1 cellular context compared by ENCODE assay signal in genomic region chr9:133154097-133154989, GRCh38.
TF ChIP-seq lines count a peak whose summit lies in the region.

No MANE protein-coding gene starts in this region.

TF ChIP-seq in K562, 482 proteins besides CTCF, POLR2A, EP300 and RAD21 (continued from another document):
- TF ChIP-seq PKNOX1 (IDR thresholded peaks at IDR 0.05) (peak; percentile 50; the same call in 1 of the 2 replicates), RAD51 (IDR thresholded peaks at IDR 0.05; ENCODE audit: borderline replicate concordance, low read depth) (peak; percentile 66; the same call in 1 of the 2 replicates), GTF2F1 (IDR thresholded peaks at IDR 0.05; ENCODE audit: low read depth, low read length) (no peak), POLR2B (IDR thresholded peaks at IDR 0.05; ENCODE audit: low read depth, partially characterized antibody) (no peak), ZNF274 (IDR thresholded peaks at IDR 0.05; ENCODE audit: borderline replicate concordance, low read depth, low read length) (no peak), RCOR1 (IDR thresholded peaks at IDR 0.05; ENCODE audit: borderline replicate concordance in 1 of 2, low read depth in 2 of 2, low read length in 2 of 2) (peak; percentile 35 to 87; a peak in 2 of 4 replicates), SMAD4 (CRISPR knock-in tag; conservative IDR thresholded peaks at IDR 0.05) (no peak), IFI16 (CRISPR knock-in tag; IDR thresholded peaks at IDR 0.05) (no peak)
- TF ChIP-seq, protein P1, sequence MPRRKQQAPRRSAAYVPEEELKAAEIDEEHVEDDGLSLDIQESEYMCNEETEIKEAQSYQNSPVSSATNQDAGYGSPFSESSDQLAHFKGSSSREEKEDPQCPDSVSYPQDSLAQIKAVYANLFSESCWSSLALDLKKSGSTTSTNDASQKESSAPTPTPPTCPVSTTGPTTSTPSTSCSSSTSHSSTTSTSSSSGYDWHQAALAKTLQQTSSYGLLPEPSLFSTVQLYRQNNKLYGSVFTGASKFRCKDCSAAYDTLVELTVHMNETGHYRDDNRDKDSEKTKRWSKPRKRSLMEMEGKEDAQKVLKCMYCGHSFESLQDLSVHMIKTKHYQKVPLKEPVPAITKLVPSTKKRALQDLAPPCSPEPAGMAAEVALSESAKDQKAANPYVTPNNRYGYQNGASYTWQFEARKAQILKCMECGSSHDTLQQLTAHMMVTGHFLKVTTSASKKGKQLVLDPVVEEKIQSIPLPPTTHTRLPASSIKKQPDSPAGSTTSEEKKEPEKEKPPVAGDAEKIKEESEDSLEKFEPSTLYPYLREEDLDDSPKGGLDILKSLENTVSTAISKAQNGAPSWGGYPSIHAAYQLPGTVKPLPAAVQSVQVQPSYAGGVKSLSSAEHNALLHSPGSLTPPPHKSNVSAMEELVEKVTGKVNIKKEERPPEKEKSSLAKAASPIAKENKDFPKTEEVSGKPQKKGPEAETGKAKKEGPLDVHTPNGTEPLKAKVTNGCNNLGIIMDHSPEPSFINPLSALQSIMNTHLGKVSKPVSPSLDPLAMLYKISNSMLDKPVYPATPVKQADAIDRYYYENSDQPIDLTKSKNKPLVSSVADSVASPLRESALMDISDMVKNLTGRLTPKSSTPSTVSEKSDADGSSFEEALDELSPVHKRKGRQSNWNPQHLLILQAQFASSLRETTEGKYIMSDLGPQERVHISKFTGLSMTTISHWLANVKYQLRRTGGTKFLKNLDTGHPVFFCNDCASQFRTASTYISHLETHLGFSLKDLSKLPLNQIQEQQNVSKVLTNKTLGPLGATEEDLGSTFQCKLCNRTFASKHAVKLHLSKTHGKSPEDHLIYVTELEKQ (CRISPR knock-in tag; IDR thresholded peaks at IDR 0.05): no peak
